ENCODE assay signal across 1 cellular context in the genomic region with DNA sequence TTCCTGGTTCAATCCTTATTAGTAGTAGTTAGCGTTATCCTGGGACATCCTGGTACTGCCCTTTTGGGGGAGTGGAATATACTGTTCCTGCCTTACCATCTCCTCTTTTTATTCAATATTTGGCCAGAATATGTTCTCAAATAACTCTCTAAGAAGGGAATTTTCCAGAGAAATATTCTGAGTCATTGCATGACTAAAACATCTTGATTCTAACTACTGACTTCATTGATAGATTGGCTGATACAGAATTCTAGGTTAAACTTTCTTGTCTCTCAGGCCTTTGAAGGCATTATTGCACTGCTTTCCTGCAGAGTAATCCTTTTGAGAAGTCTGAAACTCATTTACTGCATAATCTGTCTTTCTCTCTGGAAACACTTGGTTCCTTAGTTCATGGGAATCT.
TF ChIP-seq lines count a peak whose summit lies in the region.

No MANE protein-coding gene starts in this region.

TF ChIP-seq in SK-N-SH treated with all-trans-retinoic acid at 6 μM for 48 hours, 23 proteins besides CTCF, POLR2A, EP300 and RAD21 (continued from another document):
- TF ChIP-seq, protein P1, sequence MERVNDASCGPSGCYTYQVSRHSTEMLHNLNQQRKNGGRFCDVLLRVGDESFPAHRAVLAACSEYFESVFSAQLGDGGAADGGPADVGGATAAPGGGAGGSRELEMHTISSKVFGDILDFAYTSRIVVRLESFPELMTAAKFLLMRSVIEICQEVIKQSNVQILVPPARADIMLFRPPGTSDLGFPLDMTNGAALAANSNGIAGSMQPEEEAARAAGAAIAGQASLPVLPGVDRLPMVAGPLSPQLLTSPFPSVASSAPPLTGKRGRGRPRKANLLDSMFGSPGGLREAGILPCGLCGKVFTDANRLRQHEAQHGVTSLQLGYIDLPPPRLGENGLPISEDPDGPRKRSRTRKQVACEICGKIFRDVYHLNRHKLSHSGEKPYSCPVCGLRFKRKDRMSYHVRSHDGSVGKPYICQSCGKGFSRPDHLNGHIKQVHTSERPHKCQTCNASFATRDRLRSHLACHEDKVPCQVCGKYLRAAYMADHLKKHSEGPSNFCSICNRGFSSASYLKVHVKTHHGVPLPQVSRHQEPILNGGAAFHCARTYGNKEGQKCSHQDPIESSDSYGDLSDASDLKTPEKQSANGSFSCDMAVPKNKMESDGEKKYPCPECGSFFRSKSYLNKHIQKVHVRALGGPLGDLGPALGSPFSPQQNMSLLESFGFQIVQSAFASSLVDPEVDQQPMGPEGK (CRISPR knock-in tag; IDR thresholded peaks at IDR 0.05; ENCODE audit: borderline replicate concordance) = no peak
- TF ChIP-seq TOX (CRISPR knock-in tag; IDR thresholded peaks at IDR 0.05; ENCODE audit: borderline replicate concordance) (no peak), ZC3H10 (CRISPR knock-in tag; IDR thresholded peaks at IDR 0.05) (no peak), BACH2 (CRISPR knock-in tag; IDR thresholded peaks at IDR 0.05; ENCODE audit: borderline replicate concordance) (no peak), ESRRG (CRISPR knock-in tag; IDR thresholded peaks at IDR 0.05) (no peak), PPARA (CRISPR knock-in tag; IDR thresholded peaks at IDR 0.05; ENCODE audit: borderline replicate concordance) (no peak), ISL1 (CRISPR knock-in tag; IDR thresholded peaks at IDR 0.05) (no peak)
- TF ChIP-seq, protein P2, sequence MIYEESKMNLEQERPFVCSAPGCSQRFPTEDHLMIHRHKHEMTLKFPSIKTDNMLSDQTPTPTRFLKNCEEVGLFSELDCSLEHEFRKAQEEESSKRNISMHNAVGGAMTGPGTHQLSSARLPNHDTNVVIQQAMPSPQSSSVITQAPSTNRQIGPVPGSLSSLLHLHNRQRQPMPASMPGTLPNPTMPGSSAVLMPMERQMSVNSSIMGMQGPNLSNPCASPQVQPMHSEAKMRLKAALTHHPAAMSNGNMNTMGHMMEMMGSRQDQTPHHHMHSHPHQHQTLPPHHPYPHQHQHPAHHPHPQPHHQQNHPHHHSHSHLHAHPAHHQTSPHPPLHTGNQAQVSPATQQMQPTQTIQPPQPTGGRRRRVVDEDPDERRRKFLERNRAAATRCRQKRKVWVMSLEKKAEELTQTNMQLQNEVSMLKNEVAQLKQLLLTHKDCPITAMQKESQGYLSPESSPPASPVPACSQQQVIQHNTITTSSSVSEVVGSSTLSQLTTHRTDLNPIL (CRISPR knock-in tag; IDR thresholded peaks at IDR 0.05; ENCODE audit: low read depth) = no peak
- TF ChIP-seq, protein P3, sequence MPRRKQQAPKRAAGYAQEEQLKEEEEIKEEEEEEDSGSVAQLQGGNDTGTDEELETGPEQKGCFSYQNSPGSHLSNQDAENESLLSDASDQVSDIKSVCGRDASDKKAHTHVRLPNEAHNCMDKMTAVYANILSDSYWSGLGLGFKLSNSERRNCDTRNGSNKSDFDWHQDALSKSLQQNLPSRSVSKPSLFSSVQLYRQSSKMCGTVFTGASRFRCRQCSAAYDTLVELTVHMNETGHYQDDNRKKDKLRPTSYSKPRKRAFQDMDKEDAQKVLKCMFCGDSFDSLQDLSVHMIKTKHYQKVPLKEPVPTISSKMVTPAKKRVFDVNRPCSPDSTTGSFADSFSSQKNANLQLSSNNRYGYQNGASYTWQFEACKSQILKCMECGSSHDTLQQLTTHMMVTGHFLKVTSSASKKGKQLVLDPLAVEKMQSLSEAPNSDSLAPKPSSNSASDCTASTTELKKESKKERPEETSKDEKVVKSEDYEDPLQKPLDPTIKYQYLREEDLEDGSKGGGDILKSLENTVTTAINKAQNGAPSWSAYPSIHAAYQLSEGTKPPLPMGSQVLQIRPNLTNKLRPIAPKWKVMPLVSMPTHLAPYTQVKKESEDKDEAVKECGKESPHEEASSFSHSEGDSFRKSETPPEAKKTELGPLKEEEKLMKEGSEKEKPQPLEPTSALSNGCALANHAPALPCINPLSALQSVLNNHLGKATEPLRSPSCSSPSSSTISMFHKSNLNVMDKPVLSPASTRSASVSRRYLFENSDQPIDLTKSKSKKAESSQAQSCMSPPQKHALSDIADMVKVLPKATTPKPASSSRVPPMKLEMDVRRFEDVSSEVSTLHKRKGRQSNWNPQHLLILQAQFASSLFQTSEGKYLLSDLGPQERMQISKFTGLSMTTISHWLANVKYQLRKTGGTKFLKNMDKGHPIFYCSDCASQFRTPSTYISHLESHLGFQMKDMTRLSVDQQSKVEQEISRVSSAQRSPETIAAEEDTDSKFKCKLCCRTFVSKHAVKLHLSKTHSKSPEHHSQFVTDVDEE (CRISPR knock-in tag; IDR thresholded peaks at IDR 0.05) = no peak
